ENCODE assay signal across 1 cellular context in the genomic region with DNA sequence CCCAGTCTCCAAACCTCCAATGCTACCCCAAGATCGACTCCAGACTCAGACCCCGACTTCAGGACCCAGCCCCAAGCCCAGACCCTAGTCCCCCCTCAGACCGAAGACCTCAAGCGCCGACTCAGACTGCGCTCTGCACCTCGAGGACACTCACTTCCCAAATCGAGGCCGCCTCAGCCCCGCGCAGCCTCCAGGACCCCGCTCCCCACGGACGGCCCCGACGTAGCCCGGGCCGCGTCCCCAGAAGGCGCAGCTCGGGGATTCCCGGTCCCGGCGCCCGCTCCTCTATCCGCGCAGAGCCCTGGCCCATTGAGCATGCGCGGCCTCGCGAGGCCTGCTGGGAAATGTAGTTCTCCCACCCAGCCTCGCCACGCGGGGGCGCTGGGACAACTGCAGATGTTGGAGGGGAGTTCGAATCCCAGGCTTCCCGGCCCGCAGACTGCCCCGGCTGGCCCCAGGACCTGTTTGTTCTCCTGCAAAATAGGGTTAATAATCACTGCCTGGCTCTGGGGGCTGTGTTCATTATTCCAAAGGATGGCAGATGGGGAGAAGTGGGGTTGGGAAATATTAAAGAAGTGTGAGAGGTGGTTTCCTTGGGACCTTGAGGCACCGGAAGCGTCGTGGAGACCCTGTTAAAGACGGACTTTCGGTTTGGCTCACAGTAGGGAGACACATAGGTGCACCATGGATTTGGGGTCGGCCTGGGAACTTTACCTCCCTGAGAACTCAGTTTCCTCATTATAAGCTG.
TF ChIP-seq lines count a peak whose summit lies in the region.

Gene APBA3 (minus strand): TSS at position 311 of the 748 bp plus-strand sequence. CDS start 1,428 bp downstream, outside the sequence.

TF ChIP-seq in HepG2, 621 proteins besides CTCF, POLR2A, EP300 and RAD21 (continued from another document and continues in another):
- TF ChIP-seq, protein P1, sequence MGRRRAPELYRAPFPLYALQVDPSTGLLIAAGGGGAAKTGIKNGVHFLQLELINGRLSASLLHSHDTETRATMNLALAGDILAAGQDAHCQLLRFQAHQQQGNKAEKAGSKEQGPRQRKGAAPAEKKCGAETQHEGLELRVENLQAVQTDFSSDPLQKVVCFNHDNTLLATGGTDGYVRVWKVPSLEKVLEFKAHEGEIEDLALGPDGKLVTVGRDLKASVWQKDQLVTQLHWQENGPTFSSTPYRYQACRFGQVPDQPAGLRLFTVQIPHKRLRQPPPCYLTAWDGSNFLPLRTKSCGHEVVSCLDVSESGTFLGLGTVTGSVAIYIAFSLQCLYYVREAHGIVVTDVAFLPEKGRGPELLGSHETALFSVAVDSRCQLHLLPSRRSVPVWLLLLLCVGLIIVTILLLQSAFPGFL (CRISPR knock-in tag; IDR thresholded peaks at IDR 0.05), result no peak
- TF ChIP-seq ZBTB44 (CRISPR knock-in tag; IDR thresholded peaks at IDR 0.05) (no peak), HOXA3 (CRISPR knock-in tag; IDR thresholded peaks at IDR 0.05) (peak; percentile 10; the same call in 1 of the 2 replicates), GATAD1 (CRISPR knock-in tag; IDR thresholded peaks at IDR 0.05) (peak; percentile 81), RFX1 (IDR thresholded peaks at IDR 0.05) (no peak), HNRNPLL (IDR thresholded peaks at IDR 0.05; ENCODE audit: low read depth, low read length, poor library complexity, severe bottlenecking) (peak; percentile 100), ZNF563 (CRISPR knock-in tag; IDR thresholded peaks at IDR 0.05) (0 out of 2 replicates have a peak, but pooled peaks have one; percentile 60), ZMYM2 (CRISPR knock-in tag; IDR thresholded peaks at IDR 0.05) (peak; percentile 99), ZNF562 (CRISPR knock-in tag; IDR thresholded peaks at IDR 0.05; ENCODE audit: borderline replicate concordance) (no peak), ZNF350 (CRISPR knock-in tag; IDR thresholded peaks at IDR 0.05; ENCODE audit: borderline replicate concordance, low read depth) (peak; percentile 85), AGO2 (optimal IDR thresholded peaks at IDR 0.05; ENCODE audit: low read depth, low read length) (peak; percentile 27), FOXM1 (CRISPR knock-in tag; IDR thresholded peaks at IDR 0.05) (no peak), IKZF1 (IDR thresholded peaks at IDR 0.05) (no peak), SSRP1 (CRISPR knock-in tag; IDR thresholded peaks at IDR 0.05) (no peak), E2F2 (CRISPR knock-in tag; IDR thresholded peaks at IDR 0.05; ENCODE audit: borderline replicate concordance) (no peak), SPEN (CRISPR knock-in tag; IDR thresholded peaks at IDR 0.05; ENCODE audit: low read depth) (peak; percentile 52; the same call in 1 of the 2 replicates), RARG (CRISPR knock-in tag; IDR thresholded peaks at IDR 0.05; ENCODE audit: low read depth) (no peak), ZNF264 (CRISPR knock-in tag; IDR thresholded peaks at IDR 0.05) (peak; percentile 56; the same call in 1 of the 2 replicates), FOSL2 (CRISPR knock-in tag; IDR thresholded peaks at IDR 0.05) (0 out of 2 replicates have a peak, but pooled peaks have one; percentile 15), TARDBP (CRISPR knock-in tag; IDR thresholded peaks at IDR 0.05) (peak; percentile 88), TBX3 (IDR thresholded peaks at IDR 0.05; ENCODE audit: borderline replicate concordance) (no peak), TGIF2 (CRISPR knock-in tag; IDR thresholded peaks at IDR 0.05) (0 out of 2 replicates have a peak, but pooled peaks have one; percentile 73), SRSF9 (IDR thresholded peaks at IDR 0.05; ENCODE audit: borderline replicate concordance, insufficient read depth, low read depth, low read length, poor library complexity, severe bottlenecking) (no peak), ZNF30 (CRISPR knock-in tag; IDR thresholded peaks at IDR 0.05) (no peak), MAF1 (CRISPR knock-in tag; IDR thresholded peaks at IDR 0.05; ENCODE audit: borderline replicate concordance) (0 out of 2 replicates have a peak, but pooled peaks have one; percentile 63), ZNF773 (CRISPR knock-in tag; IDR thresholded peaks at IDR 0.05; ENCODE audit: borderline replicate concordance) (peak; percentile 10; the same call in 1 of the 2 replicates), ZNF331 (CRISPR knock-in tag; IDR thresholded peaks at IDR 0.05) (peak; percentile 80; the same call in 1 of the 2 replicates), NCOA2 (CRISPR knock-in tag; IDR thresholded peaks at IDR 0.05) (peak; percentile 43), MBD4 (IDR thresholded peaks at IDR 0.05; ENCODE audit: borderline replicate concordance, low read length) (no peak), RFXANK (CRISPR knock-in tag; IDR thresholded peaks at IDR 0.05) (no peak)
- TF ChIP-seq, protein P2, sequence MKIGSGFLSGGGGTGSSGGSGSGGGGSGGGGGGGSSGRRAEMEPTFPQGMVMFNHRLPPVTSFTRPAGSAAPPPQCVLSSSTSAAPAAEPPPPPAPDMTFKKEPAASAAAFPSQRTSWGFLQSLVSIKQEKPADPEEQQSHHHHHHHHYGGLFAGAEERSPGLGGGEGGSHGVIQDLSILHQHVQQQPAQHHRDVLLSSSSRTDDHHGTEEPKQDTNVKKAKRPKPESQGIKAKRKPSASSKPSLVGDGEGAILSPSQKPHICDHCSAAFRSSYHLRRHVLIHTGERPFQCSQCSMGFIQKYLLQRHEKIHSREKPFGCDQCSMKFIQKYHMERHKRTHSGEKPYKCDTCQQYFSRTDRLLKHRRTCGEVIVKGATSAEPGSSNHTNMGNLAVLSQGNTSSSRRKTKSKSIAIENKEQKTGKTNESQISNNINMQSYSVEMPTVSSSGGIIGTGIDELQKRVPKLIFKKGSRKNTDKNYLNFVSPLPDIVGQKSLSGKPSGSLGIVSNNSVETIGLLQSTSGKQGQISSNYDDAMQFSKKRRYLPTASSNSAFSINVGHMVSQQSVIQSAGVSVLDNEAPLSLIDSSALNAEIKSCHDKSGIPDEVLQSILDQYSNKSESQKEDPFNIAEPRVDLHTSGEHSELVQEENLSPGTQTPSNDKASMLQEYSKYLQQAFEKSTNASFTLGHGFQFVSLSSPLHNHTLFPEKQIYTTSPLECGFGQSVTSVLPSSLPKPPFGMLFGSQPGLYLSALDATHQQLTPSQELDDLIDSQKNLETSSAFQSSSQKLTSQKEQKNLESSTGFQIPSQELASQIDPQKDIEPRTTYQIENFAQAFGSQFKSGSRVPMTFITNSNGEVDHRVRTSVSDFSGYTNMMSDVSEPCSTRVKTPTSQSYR (CRISPR knock-in tag; IDR thresholded peaks at IDR 0.05; ENCODE audit: borderline replicate concordance), result no peak
- TF ChIP-seq, protein P3, sequence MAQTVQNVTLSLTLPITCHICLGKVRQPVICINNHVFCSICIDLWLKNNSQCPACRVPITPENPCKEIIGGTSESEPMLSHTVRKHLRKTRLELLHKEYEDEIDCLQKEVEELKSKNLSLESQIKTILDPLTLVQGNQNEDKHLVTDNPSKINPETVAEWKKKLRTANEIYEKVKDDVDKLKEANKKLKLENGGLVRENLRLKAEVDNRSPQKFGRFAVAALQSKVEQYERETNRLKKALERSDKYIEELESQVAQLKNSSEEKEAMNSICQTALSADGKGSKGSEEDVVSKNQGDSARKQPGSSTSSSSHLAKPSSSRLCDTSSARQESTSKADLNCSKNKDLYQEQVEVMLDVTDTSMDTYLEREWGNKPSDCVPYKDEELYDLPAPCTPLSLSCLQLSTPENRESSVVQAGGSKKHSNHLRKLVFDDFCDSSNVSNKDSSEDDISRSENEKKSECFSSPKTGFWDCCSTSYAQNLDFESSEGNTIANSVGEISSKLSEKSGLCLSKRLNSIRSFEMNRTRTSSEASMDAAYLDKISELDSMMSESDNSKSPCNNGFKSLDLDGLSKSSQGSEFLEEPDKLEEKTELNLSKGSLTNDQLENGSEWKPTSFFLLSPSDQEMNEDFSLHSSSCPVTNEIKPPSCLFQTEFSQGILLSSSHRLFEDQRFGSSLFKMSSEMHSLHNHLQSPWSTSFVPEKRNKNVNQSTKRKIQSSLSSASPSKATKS (CRISPR knock-in tag; IDR thresholded peaks at IDR 0.05), result no peak
- TF ChIP-seq, protein P4, sequence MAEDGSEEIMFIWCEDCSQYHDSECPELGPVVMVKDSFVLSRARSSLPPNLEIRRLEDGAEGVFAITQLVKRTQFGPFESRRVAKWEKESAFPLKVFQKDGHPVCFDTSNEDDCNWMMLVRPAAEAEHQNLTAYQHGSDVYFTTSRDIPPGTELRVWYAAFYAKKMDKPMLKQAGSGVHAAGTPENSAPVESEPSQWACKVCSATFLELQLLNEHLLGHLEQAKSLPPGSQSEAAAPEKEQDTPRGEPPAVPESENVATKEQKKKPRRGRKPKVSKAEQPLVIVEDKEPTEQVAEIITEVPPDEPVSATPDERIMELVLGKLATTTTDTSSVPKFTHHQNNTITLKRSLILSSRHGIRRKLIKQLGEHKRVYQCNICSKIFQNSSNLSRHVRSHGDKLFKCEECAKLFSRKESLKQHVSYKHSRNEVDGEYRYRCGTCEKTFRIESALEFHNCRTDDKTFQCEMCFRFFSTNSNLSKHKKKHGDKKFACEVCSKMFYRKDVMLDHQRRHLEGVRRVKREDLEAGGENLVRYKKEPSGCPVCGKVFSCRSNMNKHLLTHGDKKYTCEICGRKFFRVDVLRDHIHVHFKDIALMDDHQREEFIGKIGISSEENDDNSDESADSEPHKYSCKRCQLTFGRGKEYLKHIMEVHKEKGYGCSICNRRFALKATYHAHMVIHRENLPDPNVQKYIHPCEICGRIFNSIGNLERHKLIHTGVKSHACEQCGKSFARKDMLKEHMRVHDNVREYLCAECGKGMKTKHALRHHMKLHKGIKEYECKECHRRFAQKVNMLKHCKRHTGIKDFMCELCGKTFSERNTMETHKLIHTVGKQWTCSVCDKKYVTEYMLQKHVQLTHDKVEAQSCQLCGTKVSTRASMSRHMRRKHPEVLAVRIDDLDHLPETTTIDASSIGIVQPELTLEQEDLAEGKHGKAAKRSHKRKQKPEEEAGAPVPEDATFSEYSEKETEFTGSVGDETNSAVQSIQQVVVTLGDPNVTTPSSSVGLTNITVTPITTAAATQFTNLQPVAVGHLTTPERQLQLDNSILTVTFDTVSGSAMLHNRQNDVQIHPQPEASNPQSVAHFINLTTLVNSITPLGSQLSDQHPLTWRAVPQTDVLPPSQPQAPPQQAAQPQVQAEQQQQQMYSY (CRISPR knock-in tag; IDR thresholded peaks at IDR 0.05), result peak; percentile 61; the same call in 1 of the 2 replicates
- TF ChIP-seq, protein P5, sequence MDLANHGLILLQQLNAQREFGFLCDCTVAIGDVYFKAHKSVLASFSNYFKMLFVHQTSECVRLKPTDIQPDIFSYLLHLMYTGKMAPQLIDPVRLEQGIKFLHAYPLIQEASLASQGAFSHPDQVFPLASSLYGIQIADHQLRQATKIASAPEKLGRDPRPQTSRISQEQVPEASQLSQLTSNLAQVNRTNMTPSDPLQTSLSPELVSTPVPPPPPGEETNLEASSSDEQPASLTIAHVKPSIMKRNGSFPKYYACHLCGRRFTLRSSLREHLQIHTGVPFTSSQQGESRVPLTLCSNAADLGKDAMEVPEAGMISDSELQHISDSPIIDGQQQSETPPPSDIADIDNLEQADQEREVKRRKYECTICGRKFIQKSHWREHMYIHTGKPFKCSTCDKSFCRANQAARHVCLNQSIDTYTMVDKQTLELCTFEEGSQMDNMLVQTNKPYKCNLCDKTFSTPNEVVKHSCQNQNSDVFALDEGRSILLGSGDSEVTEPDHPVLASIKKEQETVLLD (CRISPR knock-in tag; IDR thresholded peaks at IDR 0.05; ENCODE audit: low read depth), result no peak
- TF ChIP-seq, protein P6, sequence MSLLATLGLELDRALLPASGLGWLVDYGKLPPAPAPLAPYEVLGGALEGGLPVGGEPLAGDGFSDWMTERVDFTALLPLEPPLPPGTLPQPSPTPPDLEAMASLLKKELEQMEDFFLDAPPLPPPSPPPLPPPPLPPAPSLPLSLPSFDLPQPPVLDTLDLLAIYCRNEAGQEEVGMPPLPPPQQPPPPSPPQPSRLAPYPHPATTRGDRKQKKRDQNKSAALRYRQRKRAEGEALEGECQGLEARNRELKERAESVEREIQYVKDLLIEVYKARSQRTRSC (CRISPR knock-in tag; IDR thresholded peaks at IDR 0.05; ENCODE audit: low read depth), result no peak
- TF ChIP-seq, protein P7, sequence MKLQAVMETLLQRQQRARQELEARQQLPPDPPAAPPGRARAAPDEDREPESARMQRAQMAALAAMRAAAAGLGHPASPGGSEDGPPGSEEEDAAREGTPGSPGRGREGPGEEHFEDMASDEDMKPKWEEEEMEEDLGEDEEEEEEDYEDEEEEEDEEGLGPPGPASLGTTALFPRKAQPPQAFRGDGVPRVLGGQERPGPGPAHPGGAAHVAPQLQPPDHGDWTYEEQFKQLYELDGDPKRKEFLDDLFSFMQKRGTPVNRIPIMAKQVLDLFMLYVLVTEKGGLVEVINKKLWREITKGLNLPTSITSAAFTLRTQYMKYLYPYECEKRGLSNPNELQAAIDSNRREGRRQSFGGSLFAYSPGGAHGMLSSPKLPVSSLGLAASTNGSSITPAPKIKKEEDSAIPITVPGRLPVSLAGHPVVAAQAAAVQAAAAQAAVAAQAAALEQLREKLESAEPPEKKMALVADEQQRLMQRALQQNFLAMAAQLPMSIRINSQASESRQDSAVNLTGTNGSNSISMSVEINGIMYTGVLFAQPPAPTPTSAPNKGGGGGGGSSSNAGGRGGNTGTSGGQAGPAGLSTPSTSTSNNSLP (IDR thresholded peaks at IDR 0.05; ENCODE audit: low read depth, low read length), result peak; percentile 67; the same call in 1 of the 2 replicates
- TF ChIP-seq, protein P8, sequence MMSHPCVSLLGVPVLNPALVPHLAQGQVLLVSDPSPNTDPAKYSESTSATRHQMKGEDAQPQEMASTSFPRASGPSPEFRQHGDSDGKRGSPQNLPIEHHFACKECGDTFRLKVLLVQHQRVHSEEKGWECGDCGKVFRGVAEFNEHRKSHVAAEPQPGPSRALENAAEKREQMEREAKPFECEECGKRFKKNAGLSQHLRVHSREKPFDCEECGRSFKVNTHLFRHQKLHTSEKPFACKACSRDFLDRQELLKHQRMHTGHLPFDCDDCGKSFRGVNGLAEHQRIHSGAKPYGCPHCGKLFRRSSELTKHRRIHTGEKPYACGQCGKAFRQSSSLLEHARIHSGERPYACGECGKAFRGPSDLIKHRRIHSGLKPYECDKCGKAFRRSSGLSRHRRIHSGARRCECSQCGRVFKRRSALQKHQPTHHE (CRISPR knock-in tag; IDR thresholded peaks at IDR 0.05; ENCODE audit: borderline replicate concordance), result no peak
